16 cellular contexts compared by ENCODE assay signal in genomic region chr17:57466042-57466471, GRCh38.
A peak's percentile ranks its signal among the peaks of the same experiment; 100 is the strongest.
DNase-seq lines count a peak whose midpoint lies in the region; TF ChIP-seq lines count a peak whose summit lies in the region.
"Had no signal": no experiment of that assay in that cellular context is flagged by ENCODE, and none has a peak within 500 bp of the region (broad histone marks: within the 10 kb centered on the region; RNA-seq: fewer than 3 reads in every experiment).

No MANE protein-coding gene starts in this region.

- WGBS in thyroid gland, 2 donors: 69 to 71% methylated on average over 8 of the region's 9 CpGs

- peaks cover 100% of the 10 kb centered on the region for H3K4me1 ChIP-seq in OCI-LY1 (ENCODE audit: insufficient read depth, low read length, severe bottlenecking)
- H3K4me1 ChIP-seq in thyroid gland: peaks cover 47 to 72% of the 10 kb centered on the region in 2 donors
- H3K4me1 ChIP-seq in colonic mucosa: no peaks in the 10 kb centered on the region

- H3K27me3 ChIP-seq in OCI-LY1 (ENCODE audit: insufficient read depth, low read length) (no peaks in the 10 kb centered on the region), thyroid gland (no peaks in the 10 kb centered on the region), colonic mucosa (no peaks in the 10 kb centered on the region)

- H3K36me3 ChIP-seq in OCI-LY1 (ENCODE audit: insufficient read depth, low read length): peaks cover 15% of the 10 kb centered on the region
- no peaks in the 10 kb centered on the region for H3K36me3 ChIP-seq in thyroid gland
- no peaks in the 10 kb centered on the region for H3K36me3 ChIP-seq in colonic mucosa

- H3K9me2 ChIP-seq in OCI-LY1 (ENCODE audit: low read depth, low read length): no peaks in the 10 kb centered on the region

- TF ChIP-seq CTCF in OCI-LY1 (IDR thresholded peaks at IDR 0.05; ENCODE audit: low read length) (no peak), thyroid gland (IDR thresholded peaks at IDR 0.05) (no peak), colonic mucosa (IDR thresholded peaks at IDR 0.05) (no peak)

- no peaks in the 10 kb centered on the region for H4K20me1 ChIP-seq in OCI-LY1 (ENCODE audit: insufficient read depth, low read length)

- peak overlapping the region; percentile 63 for H3K4me2 ChIP-seq in OCI-LY1 (ENCODE audit: low read length)
- H3K4me2 ChIP-seq: PC-9 had no signal

- peak overlapping the region; percentile 100 for H3K27ac ChIP-seq in OCI-LY1 (ENCODE audit: low read depth, low read length, poor library complexity, severe bottlenecking)
- H3K27ac ChIP-seq in thyroid gland: peak overlapping the region; percentile 53 to 75 (median 67)
- no peak overlapping the region for H3K27ac ChIP-seq in colonic mucosa
- H3K27ac ChIP-seq: PC-9 had no signal

- no peak for TF ChIP-seq POLR2A in thyroid gland (IDR thresholded peaks at IDR 0.05)

- H3K79me2 ChIP-seq in OCI-LY1 (ENCODE audit: insufficient read depth, low read length): peaks cover 12% of the 10 kb centered on the region; the same call in 1 of the 2 replicates

- peaks cover 10% of the 10 kb centered on the region for H3F3A ChIP-seq in OCI-LY1 (ENCODE audit: insufficient read depth, low read length)

- no peaks in the 10 kb centered on the region for H3K9me3 ChIP-seq in OCI-LY1 (ENCODE audit: low read length)
- H3K9me3 ChIP-seq in thyroid gland: no peaks in the 10 kb centered on the region
- H3K9me3 ChIP-seq in colonic mucosa: no peaks in the 10 kb centered on the region

- intact Hi-C loops in thyroid gland (cut with DNase I) (no loop called here), colonic mucosa (cut with DNase I) (no loop called here)

- H3K9ac ChIP-seq in OCI-LY1 (ENCODE audit: low read length): peak overlapping the region; percentile 62
- no peak overlapping the region for H3K9ac ChIP-seq in colonic mucosa (ENCODE audit: low read depth in 2 of 2, low read length in 2 of 2)

- DNase-seq in NCI-H146 (lab: John Stamatoyannopoulos, UW) (peak; percentile 7), NCI-H146 treated with DMSO at 0.1 percent for 48 hours (lab: John Stamatoyannopoulos, UW; ENCODE audit: unreplicated experiment) (no peak), left kidney (ENCODE audit: low read depth, low spot score) (peak; percentile 43), thyroid gland (no peak), midbrain (lab: John Stamatoyannopoulos, UW) (no peak), AML-193 (lab: John Stamatoyannopoulos, UW) (no peak), colonic mucosa (no peak)
- DNase-seq: activated B cell treated with CpG ODN at 0.5 μM for 24 hours; activated CD8-positive, alpha-beta memory T cell treated with anti-CD3 and anti-CD28 coated beads, Interleukin-2, amount 50 U/mL, for 48 hours; activated naive CD8-positive, alpha-beta T cell treated with anti-CD3 and anti-CD28 coated beads, Interleukin-2, amount 10 ng/mL, durations not matched to agents 7 days and 5 days; Kasumi-1; naive B cell; NCI-H2171; PC-9; stimulated activated CD4-positive, alpha-beta T cell treated with anti-CD3 and anti-CD28 coated beads, Interleukin-4, amount 100 ng/mL, for 24 hours had no signal

- H2AFZ ChIP-seq in OCI-LY1 (ENCODE audit: low read length): no peak overlapping the region
- H2AFZ ChIP-seq: PC-9 had no signal

- H3K4me3 ChIP-seq in OCI-LY1 (ENCODE audit: low read depth, low read length, poor library complexity, severe bottlenecking) (peak overlapping the region; percentile 28), thyroid gland (replicated peaks in 1 of 3) (no peak overlapping the region), colonic mucosa (no peak overlapping the region)
- H3K4me3 ChIP-seq: PC-9 had no signal

Comparison
In these comparisons a context has a peak if more than half of its experiments do, and no peak if none do; other contexts are left out.
1. DNase-seq: peak in NCI-H146 (single experiment) and left kidney (single experiment); none in NCI-H146 treated with DMSO at 0.1 percent for 48 hours (single experiment), thyroid gland (0 of 2), midbrain (single experiment), AML-193 (0 of 2) and colonic mucosa (single experiment).